11 cellular contexts compared by ENCODE assay signal in genomic region chr16:85313541-85314208, GRCh38.
DNase-seq lines count a peak whose midpoint lies in the region; ATAC-seq and TF ChIP-seq lines count a peak whose summit lies in the region.
"Had no signal": no experiment of that assay in that cellular context is flagged by ENCODE, and none has a peak within 500 bp of the region (broad histone marks: within the 10 kb centered on the region; RNA-seq: fewer than 3 reads in every experiment).

No MANE protein-coding gene starts in this region.

- H3K27ac Mint-ChIP-seq in activated T-cell treated with anti-CD3 and anti-CD28 coated beads, Interleukin-2, amount 50 U/mL, for 72 hours: no peak overlapping the region
- H3K27ac Mint-ChIP-seq: T-helper 17 cell had no signal

- peak; percentile 57 for DNase-seq in NCI-H510A (lab: John Stamatoyannopoulos, UW)
- DNase-seq in NCI-H510A treated with DMSO at 0.1 percent for 48 hours (lab: John Stamatoyannopoulos, UW): no peak
- DNase-seq in WERI-Rb-1: peak; percentile 84
- DNase-seq in left lung: no peak
- DNase-seq in GF-D8 (lab: John Stamatoyannopoulos, UW): no peak
- DNase-seq in activated T-cell treated with anti-CD3 and anti-CD28 coated beads, Interleukin-2, amount 50 U/mL, for 72 hours: no peak
- DNase-seq: NCI-H446, T-helper 17 cell had no signal

- TF ChIP-seq CTCF in WERI-Rb-1 (IDR thresholded peaks at IDR 0.05; ENCODE audit: low read depth, low read length) (no peak), left lung (IDR thresholded peaks at IDR 0.05) (no peak)

- no peak overlapping the region for H3K4me3 Mint-ChIP-seq in activated T-cell treated with anti-CD3 and anti-CD28 coated beads, Interleukin-2, amount 50 U/mL, for 72 hours
- H3K4me3 Mint-ChIP-seq: T-helper 17 cell had no signal

- H3K27me3 Mint-ChIP-seq in activated T-cell treated with anti-CD3 and anti-CD28 coated beads, Interleukin-2, amount 50 U/mL, for 72 hours (ENCODE audit: low read depth): no peaks in the 10 kb centered on the region

- H3K4me1 Mint-ChIP-seq in activated T-cell treated with anti-CD3 and anti-CD28 coated beads, Interleukin-2, amount 50 U/mL, for 72 hours (ENCODE audit: low read depth): peaks cover 18% of the 10 kb centered on the region

- no peaks in the 10 kb centered on the region for H3K9me3 Mint-ChIP-seq in activated T-cell treated with anti-CD3 and anti-CD28 coated beads, Interleukin-2, amount 50 U/mL, for 72 hours

- H3K36me3 ChIP-seq in WERI-Rb-1 (no peaks in the 10 kb centered on the region), left lung (no peaks in the 10 kb centered on the region)

- H3K27me3 ChIP-seq in WERI-Rb-1 (ENCODE audit: insufficient read depth, low read depth, severe bottlenecking) (no peaks in the 10 kb centered on the region), left lung (peaks cover 0 to 19% of the 10 kb centered on the region in 2 donors)

- H3K36me3 Mint-ChIP-seq in activated T-cell treated with anti-CD3 and anti-CD28 coated beads, Interleukin-2, amount 50 U/mL, for 72 hours (ENCODE audit: insufficient read depth in 2 of 2): no peaks in the 10 kb centered on the region

- H3K27ac ChIP-seq in WERI-Rb-1: peak overlapping the region; percentile 97
- H3K27ac ChIP-seq in left lung: no peak overlapping the region
- H3K27ac ChIP-seq in temporal lobe (ENCODE audit: low read depth, low read length): peak overlapping the region; percentile 10
- H3K27ac ChIP-seq: A549 had no signal

- no peaks in the 10 kb centered on the region for H3K9me3 ChIP-seq in WERI-Rb-1 (ENCODE audit: severe bottlenecking)
- H3K9me3 ChIP-seq in left lung: no peaks in the 10 kb centered on the region
- H3K9me3 ChIP-seq: A549 had no signal

- H3K4me3 ChIP-seq in WERI-Rb-1 (ENCODE audit: low read depth, low read length) (peak overlapping the region; percentile 10; the same call in 1 of the 2 replicates), left lung (no peak overlapping the region)
- H3K4me3 ChIP-seq: A549 had no signal

- peaks cover 5 to 39% of the 10 kb centered on the region in 2 donors for H3K4me1 ChIP-seq in left lung
- H3K4me1 ChIP-seq: A549 had no signal

- intact Hi-C loops in left lung (cut with DNase I): no loop called here

- ATAC-seq in left lung: peak; percentile 23
- ATAC-seq in activated T-cell treated with anti-CD3 and anti-CD28 coated beads, Interleukin-2, amount 50 U/mL, for 72 hours (replicated peaks in 1 of 2): no peak
- ATAC-seq in HG03521 (IDR thresholded peaks at IDR 0.05; ENCODE audit: unreplicated experiment): no peak
- ATAC-seq: A549, T-helper 17 cell had no signal

Comparison
In these comparisons a context has a peak if more than half of its experiments do, and no peak if none do; other contexts are left out.
1. DNase-seq: peak in NCI-H510A (single experiment) and WERI-Rb-1 (single experiment); none in NCI-H510A treated with DMSO at 0.1 percent for 48 hours (single experiment), left lung (0 of 2), GF-D8 (single experiment) and activated T-cell treated with anti-CD3 and anti-CD28 coated beads, Interleukin-2, amount 50 U/mL, for 72 hours (0 of 2).
2. H3K27ac ChIP-seq: peak in WERI-Rb-1 (single experiment) and temporal lobe (single experiment); none in left lung (0 of 2).